In the genomic region with DNA sequence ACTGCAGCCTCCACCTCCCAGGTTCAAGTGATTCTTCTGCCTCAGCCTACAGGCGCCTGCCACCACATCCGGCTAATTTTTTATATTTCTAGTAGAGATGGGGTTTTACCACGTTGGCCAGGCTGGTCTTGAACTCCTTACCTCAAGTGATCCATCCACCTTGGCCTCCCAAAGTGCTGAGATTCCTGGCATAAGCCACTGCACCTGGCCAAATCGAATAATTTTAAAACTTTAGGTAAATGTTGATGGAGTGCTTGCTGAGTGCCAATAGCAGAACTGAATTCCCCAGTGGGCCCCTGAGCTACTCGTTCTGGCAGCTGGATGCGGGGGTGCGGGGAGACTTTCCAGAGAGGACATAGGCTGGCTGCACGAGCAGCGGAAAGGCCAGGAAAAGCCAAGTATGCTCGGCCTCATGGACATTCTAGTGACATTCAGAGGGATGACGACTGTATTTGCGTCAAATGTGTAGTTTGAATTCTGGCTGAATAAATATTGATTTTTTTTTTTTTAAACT, we compare ENCODE assay signal across 9 cellular contexts. TPM values are rescaled to one million over a fixed set of nuclear protein-coding genes. Genes with fewer than 3 reads are reported as not detected.
DNase-seq lines count a peak whose midpoint lies in the region; ATAC-seq, FAIRE-seq and TF ChIP-seq lines count a peak whose summit lies in the region.
"Had no signal": no experiment of that assay in that cellular context is flagged by ENCODE, and none has a peak within 500 bp of the region (broad histone marks: within the 10 kb centered on the region; RNA-seq: fewer than 3 reads in every experiment).

No MANE protein-coding gene starts in this region.

- peaks cover 8% of the 10 kb centered on the region for H4K20me1 ChIP-seq in OCI-LY3 (ENCODE audit: insufficient read depth, low read length)

- peaks cover 17% of the 10 kb centered on the region for H3K79me2 ChIP-seq in OCI-LY3 (ENCODE audit: low read length)

- peak overlapping the region; percentile 92 for H3K27ac ChIP-seq in OCI-LY3 (ENCODE audit: low read length)
- peak overlapping the region; percentile 84 to 89 for H3K27ac ChIP-seq in left lung
- H3K27ac ChIP-seq in stomach smooth muscle (ENCODE audit: low read length), result peak overlapping the region; percentile 75

- intact Hi-C loops in left lung (cut with DNase I), result no loop called here

- no peaks in the 10 kb centered on the region for H3K27me3 ChIP-seq in OCI-LY3 (ENCODE audit: low read depth, low read length)
- no peaks in the 10 kb centered on the region for H3K27me3 ChIP-seq in adipocyte (replicated peaks; ENCODE audit: control insufficient read depth, insufficient read depth, low read length)
- H3K27me3 ChIP-seq in left lung, result no peaks in the 10 kb centered on the region
- no peaks in the 10 kb centered on the region for H3K27me3 ChIP-seq in stomach smooth muscle (ENCODE audit: control insufficient read depth in 1 of 2, insufficient read depth in 2 of 2, low read length in 2 of 2)

- H3K4me2 ChIP-seq in OCI-LY3 (ENCODE audit: low read length), result no peak overlapping the region; the same call in 1 of the 2 replicates

- no peak for TF ChIP-seq POLR2A in GM12892 (IDR thresholded peaks at IDR 0.05; ENCODE audit: low read depth, low read length)

- no peak overlapping the region for H3K9ac ChIP-seq in OCI-LY3 (ENCODE audit: low read length)
- peak overlapping the region; percentile 74 for H3K9ac ChIP-seq in adipocyte (ENCODE audit: low read length)
- peak overlapping the region in 1 of 2 donors; percentile 32 for H3K9ac ChIP-seq in stomach smooth muscle (ENCODE audit: low read length in 2 of 2)

- H3K4me1 ChIP-seq in OCI-LY3 (ENCODE audit: low read length) (peaks cover 39% of the 10 kb centered on the region), adipocyte (ENCODE audit: control insufficient read depth, insufficient read depth, low read length) (peaks cover 25% of the 10 kb centered on the region), left lung (peaks cover 30 to 41% of the 10 kb centered on the region in 2 donors), stomach smooth muscle (ENCODE audit: control insufficient read depth, insufficient read depth, low read length) (peaks cover 33% of the 10 kb centered on the region)

- ATAC-seq in left lung (peak; percentile 32), GM21423 (IDR thresholded peaks at IDR 0.05; ENCODE audit: unreplicated experiment) (no peak), GM19455 (IDR thresholded peaks at IDR 0.05; ENCODE audit: unreplicated experiment) (no peak)

- H3K36me3 ChIP-seq in OCI-LY3 (replicated peaks; ENCODE audit: low read depth, low read length) (peaks cover 51% of the 10 kb centered on the region), adipocyte (ENCODE audit: control insufficient read depth, insufficient read depth, low read length, severe bottlenecking) (peaks cover 29% of the 10 kb centered on the region), left lung (peaks cover 0 to 60% of the 10 kb centered on the region in 2 donors), stomach smooth muscle (ENCODE audit: control insufficient read depth in 2 of 2, insufficient read depth in 2 of 2, low read length in 2 of 2) (peaks cover 8 to 22% of the 10 kb centered on the region in 2 donors)

- no peak overlapping the region for H2AFZ ChIP-seq in OCI-LY3 (ENCODE audit: low read depth, low read length)

- no peak overlapping the region for H3K4me3 ChIP-seq in OCI-LY3 (ENCODE audit: low read length)
- no peak overlapping the region for H3K4me3 ChIP-seq in adipocyte (ENCODE audit: low read length)
- H3K4me3 ChIP-seq in left lung, result no peak overlapping the region
- peak overlapping the region in 1 of 2 donors; percentile 55 for H3K4me3 ChIP-seq in stomach smooth muscle (ENCODE audit: low read length in 2 of 2)

- no peak for FAIRE-seq in GM12892 (lab: Jason Lieb, UNC)

- DNase-seq in adipocyte (ENCODE audit: low read depth) (no peak), left lung (peak in 1 of 2 donors; percentile 54), GM12892 (ENCODE audit: insufficient read length) (no peak)
- DNase-seq: cerebellar nuclear complex, NCI-H446 treated with DMSO at 0.1 percent for 48 hours had no signal

- H3K9me3 ChIP-seq in OCI-LY3 (ENCODE audit: insufficient read depth, low read length), result no peaks in the 10 kb centered on the region
- H3K9me3 ChIP-seq in adipocyte (ENCODE audit: control insufficient read depth, low read length), result no peaks in the 10 kb centered on the region
- no peaks in the 10 kb centered on the region for H3K9me3 ChIP-seq in left lung
- no peaks in the 10 kb centered on the region for H3K9me3 ChIP-seq in stomach smooth muscle (ENCODE audit: control insufficient read depth in 2 of 2, low read length in 2 of 2)

- TF ChIP-seq CTCF in OCI-LY3 (IDR thresholded peaks at IDR 0.05; ENCODE audit: low read depth, low read length) (no peak), left lung (IDR thresholded peaks at IDR 0.05) (no peak)

RNA-seq across cellular contexts. Expression of a gene that starts 16.8 kb away (rescaled TPM):
- total RNA-seq in left lung, result 10 to 100 TPM; 17.2 to 22.4 TPM
- 14.3 TPM for polyA plus RNA-seq in GM12892 (2012; ENCODE audit: missing spikeins)

RNA-seq across cellular contexts. Expression of a gene that starts 37.0 kb away (rescaled TPM):
- total RNA-seq in left lung, result 100 to 1,000 TPM; 247 to 288 TPM
- 382 TPM for polyA plus RNA-seq in GM12892 (2012; ENCODE audit: missing spikeins)

RNA-seq across cellular contexts. Expression of a gene that starts 41.4 kb away (rescaled TPM):
- 100 to 1,000 TPM in 1 of 2 donors, 10 to 100 TPM in 1; 98.5 to 111 TPM for total RNA-seq in left lung
- polyA plus RNA-seq in GM12892 (2012; ENCODE audit: missing spikeins), result 10.1 TPM

RNA-seq across cellular contexts. Expression of a gene that starts 41.9 kb away (rescaled TPM):
- 1 to 10 TPM; 1.2 TPM for total RNA-seq in left lung
- polyA plus RNA-seq in GM12892 (2012; ENCODE audit: missing spikeins), result not detected

RNA-seq across cellular contexts. Expression of a gene that starts 49.0 kb away (rescaled TPM):
- total RNA-seq in left lung, result 1 to 10 TPM; 2.1 to 4.5 TPM
- 0.87 TPM for polyA plus RNA-seq in GM12892 (2012; ENCODE audit: missing spikeins)
